ENCODE assay signal across 8 cellular contexts in the genomic region with DNA sequence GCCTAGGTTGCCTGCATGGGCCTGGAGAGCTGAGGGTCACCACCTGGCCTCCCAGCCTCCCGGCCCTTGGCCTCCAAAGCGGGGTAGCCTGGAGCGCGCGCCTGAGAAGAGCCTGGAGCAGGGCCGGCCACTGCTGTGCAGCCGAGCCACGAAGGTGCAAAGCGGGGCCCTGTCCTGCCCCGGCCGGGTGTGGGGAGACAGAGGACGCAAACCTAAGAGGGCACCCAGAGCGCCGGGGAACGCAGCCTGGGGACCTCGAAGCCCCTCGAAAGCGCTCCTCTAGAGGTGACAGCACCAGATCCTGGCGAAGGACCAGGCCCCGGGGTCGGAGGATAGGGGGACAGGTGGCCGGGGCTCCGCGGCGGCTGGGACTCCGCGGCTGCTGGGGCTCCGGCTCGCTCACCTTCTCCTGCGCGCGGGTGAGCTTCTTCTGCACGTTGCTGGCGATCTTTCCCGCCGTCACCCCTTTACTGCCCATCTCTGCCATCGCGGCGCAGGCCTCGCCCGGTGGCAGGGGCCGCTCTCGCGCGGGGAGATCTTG. TPM values are rescaled to one million over a fixed set of nuclear protein-coding genes. Genes with fewer than 3 reads are reported as not detected.
DNase-seq lines count a peak whose midpoint lies in the region; ATAC-seq and TF ChIP-seq lines count a peak whose summit lies in the region.

No MANE protein-coding gene starts in this region.

- peaks cover 44% of the 10 kb centered on the region for H3K4me1 Mint-ChIP-seq in Calu3 (ENCODE audit: low read depth, unreplicated experiment)

- CTCF ChIA-PET in Calu3 (lab: Charles Lee) = interaction anchor here (0.8 kb wide), 1 partner anchor 90 kb away, joined by 3 read pairs; no protein-coding TSS in a partner anchor

- H3K4me3 Mint-ChIP-seq in Calu3 (ENCODE audit: low read depth, unreplicated experiment) = peak overlapping the region; percentile 87

- peak overlapping the region; percentile 92 for H3K27ac ChIP-seq in angular gyrus (ENCODE audit: low read depth, low read length)
- no peak overlapping the region for H3K27ac ChIP-seq in iPS-18a (ENCODE audit: low read length)
- H3K27ac ChIP-seq in skin epidermis = peak overlapping the region in 20 of 21 experiments; percentile 27 to 85 (median 70)

- TF ChIP-seq CTCF in Calu3 (IDR thresholded peaks at IDR 0.05; ENCODE audit: unreplicated experiment) = no peak

- H3K27me3 ChIP-seq in iPS-18a (ENCODE audit: control insufficient read depth, insufficient read depth, low read length) = peaks cover 26% of the 10 kb centered on the region

- no peak overlapping the region for H3K27ac Mint-ChIP-seq in Calu3 (ENCODE audit: unreplicated experiment)

- H3K9me3 ChIP-seq in iPS-18a (ENCODE audit: control insufficient read depth, low read depth, low read length) = no peaks in the 10 kb centered on the region

- H3K4me3 ChIP-seq in iPS-18a (ENCODE audit: low read length) (peak overlapping the region; percentile 78), skin epidermis (peak overlapping the region; percentile 55 to 89 (median 77))

- intact Hi-C loops in Calu3 (cut with micrococcal nuclease; ENCODE audit: unreplicated experiment) = loop anchor here (10.0 kb wide), 1 partner anchor 58 kb away; no protein-coding TSS in a partner anchor

- no peaks in the 10 kb centered on the region for H3K9me3 Mint-ChIP-seq in Calu3 (ENCODE audit: low read depth, unreplicated experiment)

- ATAC-seq in GM21515 (IDR thresholded peaks at IDR 0.05; ENCODE audit: unreplicated experiment) (peak; percentile 10), GM18520 (IDR thresholded peaks at IDR 0.05; ENCODE audit: unreplicated experiment) (no peak)

- TSS peak; percentile 55 for BruUV-seq in Calu3 (replicated peaks; lab: Mats Ljungman, UMichigan)

- peak; percentile 22 for DNase-seq in Calu3
- DNase-seq in HS-27A (ENCODE audit: low read depth) = peak; percentile 42
- DNase-seq in NCI-H1436 (lab: John Stamatoyannopoulos, UW) = no peak

- H3K4me1 ChIP-seq in iPS-18a (ENCODE audit: control insufficient read depth, low read depth, low read length) = peaks cover 13% of the 10 kb centered on the region

- peaks cover 34% of the 10 kb centered on the region for H3K36me3 Mint-ChIP-seq in Calu3 (ENCODE audit: insufficient read depth, unreplicated experiment)

- no peaks in the 10 kb centered on the region for H3K27me3 Mint-ChIP-seq in Calu3 (ENCODE audit: unreplicated experiment)

- H3K9ac ChIP-seq in iPS-18a (ENCODE audit: low read length) = peak overlapping the region; percentile 52

- H3K36me3 ChIP-seq in iPS-18a (ENCODE audit: control insufficient read depth, low read depth, low read length) = no peaks in the 10 kb centered on the region

RNA-seq across cellular contexts. Expression of a gene that starts 0.4 kb away (rescaled TPM):
- 52.8 and 54.7 TPM in 2 replicates for total RNA-seq in Calu3 (2022)
